Comparison of ENCODE assay signal across 1 cellular context in genomic region chr6:150418825-150419594, GRCh38.
TF ChIP-seq lines count a peak whose summit lies in the region.

No MANE protein-coding gene starts in this region.

TF ChIP-seq in HepG2, 621 proteins besides CTCF, POLR2A, EP300 and RAD21 (continued from another document and continues in another):
- TF ChIP-seq ZBTB43 (CRISPR knock-in tag; conservative IDR thresholded peaks at IDR 0.05), result 0 out of 2 replicates have a peak, but pooled peaks have one; percentile 36
- no peak for TF ChIP-seq CREBL2 (CRISPR knock-in tag; IDR thresholded peaks at IDR 0.05; ENCODE audit: borderline replicate concordance)
- 0 out of 2 replicates have a peak, but pooled peaks have one; percentile 33 for TF ChIP-seq HIVEP1 (CRISPR knock-in tag; IDR thresholded peaks at IDR 0.05)
- no peak for TF ChIP-seq ZNF562 (CRISPR knock-in tag; IDR thresholded peaks at IDR 0.05; ENCODE audit: borderline replicate concordance)
- TF ChIP-seq SP2 (CRISPR knock-in tag; IDR thresholded peaks at IDR 0.05), result no peak
- TF ChIP-seq NFKB2 (CRISPR knock-in tag; IDR thresholded peaks at IDR 0.05; ENCODE audit: borderline replicate concordance), result peak; percentile 66; the same call in 1 of the 2 replicates
- TF ChIP-seq ZNF883 (CRISPR knock-in tag; IDR thresholded peaks at IDR 0.05; ENCODE audit: not compliant biosample characterization), result no peak
- no peak for TF ChIP-seq SIX4 (CRISPR knock-in tag; IDR thresholded peaks at IDR 0.05)
- TF ChIP-seq ATM (IDR thresholded peaks at IDR 0.05; ENCODE audit: borderline replicate concordance), result no peak
- peak; percentile 80 for TF ChIP-seq ZNF687 (CRISPR knock-in tag; IDR thresholded peaks at IDR 0.05)
- no peak for TF ChIP-seq FOXP4 (CRISPR knock-in tag; IDR thresholded peaks at IDR 0.05)
- TF ChIP-seq SMAD1 (CRISPR knock-in tag; IDR thresholded peaks at IDR 0.05; ENCODE audit: borderline replicate concordance, low read depth), result no peak
- TF ChIP-seq, protein P1, sequence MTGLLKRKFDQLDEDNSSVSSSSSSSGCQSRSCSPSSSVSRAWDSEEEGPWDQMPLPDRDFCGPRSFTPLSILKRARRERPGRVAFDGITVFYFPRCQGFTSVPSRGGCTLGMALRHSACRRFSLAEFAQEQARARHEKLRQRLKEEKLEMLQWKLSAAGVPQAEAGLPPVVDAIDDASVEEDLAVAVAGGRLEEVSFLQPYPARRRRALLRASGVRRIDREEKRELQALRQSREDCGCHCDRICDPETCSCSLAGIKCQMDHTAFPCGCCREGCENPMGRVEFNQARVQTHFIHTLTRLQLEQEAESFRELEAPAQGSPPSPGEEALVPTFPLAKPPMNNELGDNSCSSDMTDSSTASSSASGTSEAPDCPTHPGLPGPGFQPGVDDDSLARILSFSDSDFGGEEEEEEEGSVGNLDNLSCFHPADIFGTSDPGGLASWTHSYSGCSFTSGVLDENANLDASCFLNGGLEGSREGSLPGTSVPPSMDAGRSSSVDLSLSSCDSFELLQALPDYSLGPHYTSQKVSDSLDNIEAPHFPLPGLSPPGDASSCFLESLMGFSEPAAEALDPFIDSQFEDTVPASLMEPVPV (CRISPR knock-in tag; IDR thresholded peaks at IDR 0.05), result no peak
- TF ChIP-seq FLYWCH1 (CRISPR knock-in tag; IDR thresholded peaks at IDR 0.05), result no peak
- TF ChIP-seq, protein P2, sequence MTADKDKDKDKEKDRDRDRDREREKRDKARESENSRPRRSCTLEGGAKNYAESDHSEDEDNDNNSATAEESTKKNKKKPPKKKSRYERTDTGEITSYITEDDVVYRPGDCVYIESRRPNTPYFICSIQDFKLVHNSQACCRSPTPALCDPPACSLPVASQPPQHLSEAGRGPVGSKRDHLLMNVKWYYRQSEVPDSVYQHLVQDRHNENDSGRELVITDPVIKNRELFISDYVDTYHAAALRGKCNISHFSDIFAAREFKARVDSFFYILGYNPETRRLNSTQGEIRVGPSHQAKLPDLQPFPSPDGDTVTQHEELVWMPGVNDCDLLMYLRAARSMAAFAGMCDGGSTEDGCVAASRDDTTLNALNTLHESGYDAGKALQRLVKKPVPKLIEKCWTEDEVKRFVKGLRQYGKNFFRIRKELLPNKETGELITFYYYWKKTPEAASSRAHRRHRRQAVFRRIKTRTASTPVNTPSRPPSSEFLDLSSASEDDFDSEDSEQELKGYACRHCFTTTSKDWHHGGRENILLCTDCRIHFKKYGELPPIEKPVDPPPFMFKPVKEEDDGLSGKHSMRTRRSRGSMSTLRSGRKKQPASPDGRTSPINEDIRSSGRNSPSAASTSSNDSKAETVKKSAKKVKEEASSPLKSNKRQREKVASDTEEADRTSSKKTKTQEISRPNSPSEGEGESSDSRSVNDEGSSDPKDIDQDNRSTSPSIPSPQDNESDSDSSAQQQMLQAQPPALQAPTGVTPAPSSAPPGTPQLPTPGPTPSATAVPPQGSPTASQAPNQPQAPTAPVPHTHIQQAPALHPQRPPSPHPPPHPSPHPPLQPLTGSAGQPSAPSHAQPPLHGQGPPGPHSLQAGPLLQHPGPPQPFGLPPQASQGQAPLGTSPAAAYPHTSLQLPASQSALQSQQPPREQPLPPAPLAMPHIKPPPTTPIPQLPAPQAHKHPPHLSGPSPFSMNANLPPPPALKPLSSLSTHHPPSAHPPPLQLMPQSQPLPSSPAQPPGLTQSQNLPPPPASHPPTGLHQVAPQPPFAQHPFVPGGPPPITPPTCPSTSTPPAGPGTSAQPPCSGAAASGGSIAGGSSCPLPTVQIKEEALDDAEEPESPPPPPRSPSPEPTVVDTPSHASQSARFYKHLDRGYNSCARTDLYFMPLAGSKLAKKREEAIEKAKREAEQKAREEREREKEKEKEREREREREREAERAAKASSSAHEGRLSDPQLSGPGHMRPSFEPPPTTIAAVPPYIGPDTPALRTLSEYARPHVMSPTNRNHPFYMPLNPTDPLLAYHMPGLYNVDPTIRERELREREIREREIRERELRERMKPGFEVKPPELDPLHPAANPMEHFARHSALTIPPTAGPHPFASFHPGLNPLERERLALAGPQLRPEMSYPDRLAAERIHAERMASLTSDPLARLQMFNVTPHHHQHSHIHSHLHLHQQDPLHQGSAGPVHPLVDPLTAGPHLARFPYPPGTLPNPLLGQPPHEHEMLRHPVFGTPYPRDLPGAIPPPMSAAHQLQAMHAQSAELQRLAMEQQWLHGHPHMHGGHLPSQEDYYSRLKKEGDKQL (CRISPR knock-in tag; IDR thresholded peaks at IDR 0.05; ENCODE audit: low read depth), result no peak
- no peak for TF ChIP-seq ZFP36L2 (CRISPR knock-in tag; IDR thresholded peaks at IDR 0.05)
- no peak for TF ChIP-seq SNRNP70 (IDR thresholded peaks at IDR 0.05; ENCODE audit: low read depth, low read length)
- TF ChIP-seq ZNF792 (CRISPR knock-in tag; IDR thresholded peaks at IDR 0.05), result no peak
- TF ChIP-seq, protein P3, sequence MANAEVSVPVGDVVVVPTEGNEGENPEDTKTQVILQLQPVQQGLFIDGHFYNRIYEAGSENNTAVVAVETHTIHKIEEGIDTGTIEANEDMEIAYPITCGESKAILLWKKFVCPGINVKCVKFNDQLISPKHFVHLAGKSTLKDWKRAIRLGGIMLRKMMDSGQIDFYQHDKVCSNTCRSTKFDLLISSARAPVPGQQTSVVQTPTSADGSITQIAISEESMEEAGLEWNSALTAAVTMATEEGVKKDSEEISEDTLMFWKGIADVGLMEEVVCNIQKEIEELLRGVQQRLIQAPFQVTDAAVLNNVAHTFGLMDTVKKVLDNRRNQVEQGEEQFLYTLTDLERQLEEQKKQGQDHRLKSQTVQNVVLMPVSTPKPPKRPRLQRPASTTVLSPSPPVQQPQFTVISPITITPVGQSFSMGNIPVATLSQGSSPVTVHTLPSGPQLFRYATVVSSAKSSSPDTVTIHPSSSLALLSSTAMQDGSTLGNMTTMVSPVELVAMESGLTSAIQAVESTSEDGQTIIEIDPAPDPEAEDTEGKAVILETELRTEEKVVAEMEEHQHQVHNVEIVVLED (CRISPR knock-in tag; IDR thresholded peaks at IDR 0.05; ENCODE audit: borderline replicate concordance), result no peak
- no peak for TF ChIP-seq U2AF2 (IDR thresholded peaks at IDR 0.05; ENCODE audit: low read depth, low read length)
- no peak for TF ChIP-seq ZBTB33 (CRISPR knock-in tag; IDR thresholded peaks at IDR 0.05)
- TF ChIP-seq NFIC (IDR thresholded peaks at IDR 0.05; ENCODE audit: low read length), result no peak
- no peak for TF ChIP-seq POLR2G (IDR thresholded peaks at IDR 0.05; ENCODE audit: low read depth, low read length)
- TF ChIP-seq ZNF121 (CRISPR knock-in tag; IDR thresholded peaks at IDR 0.05), result no peak
- no peak for TF ChIP-seq ATF7 (IDR thresholded peaks at IDR 0.05)
- no peak for TF ChIP-seq ATF7 (CRISPR knock-in tag; IDR thresholded peaks at IDR 0.05)
- TF ChIP-seq SUZ12 (IDR thresholded peaks at IDR 0.05; ENCODE audit: low read depth, low read length), result no peak
- TF ChIP-seq STAT5B (CRISPR knock-in tag; IDR thresholded peaks at IDR 0.05), result no peak
- TF ChIP-seq ZNF205 (CRISPR knock-in tag; IDR thresholded peaks at IDR 0.05), result no peak
- TF ChIP-seq HOXA3 (CRISPR knock-in tag; IDR thresholded peaks at IDR 0.05), result peak; percentile 45; the same call in 1 of the 2 replicates
- TF ChIP-seq PHF8 (CRISPR knock-in tag; IDR thresholded peaks at IDR 0.05), result no peak
- no peak for TF ChIP-seq MTA1 (CRISPR knock-in tag; IDR thresholded peaks at IDR 0.05; ENCODE audit: borderline replicate concordance)
- no peak for TF ChIP-seq PBX2 (CRISPR knock-in tag; IDR thresholded peaks at IDR 0.05)
- no peak for TF ChIP-seq ZNF446 (CRISPR knock-in tag; IDR thresholded peaks at IDR 0.05)
- TF ChIP-seq EHMT2 (IDR thresholded peaks at IDR 0.05; ENCODE audit: borderline replicate concordance, low read depth, low read length), result no peak
- TF ChIP-seq RXRB (CRISPR knock-in tag; IDR thresholded peaks at IDR 0.05; ENCODE audit: borderline replicate concordance), result no peak
- no peak for TF ChIP-seq RBM39 (IDR thresholded peaks at IDR 0.05; ENCODE audit: low read depth, low read length, poor library complexity, severe bottlenecking)
- 0 out of 2 replicates have a peak, but pooled peaks have one; percentile 39 for TF ChIP-seq ZNF547 (CRISPR knock-in tag; IDR thresholded peaks at IDR 0.05)
- TF ChIP-seq, protein P4, sequence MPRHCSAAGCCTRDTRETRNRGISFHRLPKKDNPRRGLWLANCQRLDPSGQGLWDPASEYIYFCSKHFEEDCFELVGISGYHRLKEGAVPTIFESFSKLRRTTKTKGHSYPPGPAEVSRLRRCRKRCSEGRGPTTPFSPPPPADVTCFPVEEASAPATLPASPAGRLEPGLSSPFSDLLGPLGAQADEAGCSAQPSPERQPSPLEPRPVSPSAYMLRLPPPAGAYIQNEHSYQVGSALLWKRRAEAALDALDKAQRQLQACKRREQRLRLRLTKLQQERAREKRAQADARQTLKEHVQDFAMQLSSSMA (CRISPR knock-in tag; IDR thresholded peaks at IDR 0.05), result no peak
